In genomic region chr11:134333312-134333711, GRCh38 we compare ENCODE assay signal across 16 cellular contexts. TPM values are rescaled to one million over a fixed set of nuclear protein-coding genes. Genes with fewer than 3 reads are reported as not detected.
DNase-seq lines count a peak whose midpoint lies in the region; ATAC-seq and TF ChIP-seq lines count a peak whose summit lies in the region.
"Had no signal": no experiment of that assay in that cellular context is flagged by ENCODE, and none has a peak within 500 bp of the region (broad histone marks: within the 10 kb centered on the region; RNA-seq: fewer than 3 reads in every experiment).

No MANE protein-coding gene starts in this region.

- ATAC-seq in activated CD8-positive, alpha-beta T cell treated with anti-CD3 and anti-CD28 coated beads for 36 hours: no peak
- no peak for ATAC-seq in activated CD8-positive, alpha-beta T cell treated with anti-CD3 and anti-CD28 coated beads, Interleukin-2, amount 10 ng/mL, durations not matched to agents 7 days and 5 days
- ATAC-seq in GM23338 (no peak), HG03378 (IDR thresholded peaks at IDR 0.05; ENCODE audit: unreplicated experiment) (no peak)
- no peak for ATAC-seq in effector memory CD8-positive, alpha-beta T cell (replicated peaks)
- ATAC-seq: activated CD8-positive, alpha-beta memory T cell treated with anti-CD3 and anti-CD28 coated beads, Interleukin-2, amount 10 ng/mL, durations not matched to agents 7 days and 5 days; gastroesophageal sphincter; Panc1 had no signal

- DNase-seq in activated CD8-positive, alpha-beta T cell treated with anti-CD3 and anti-CD28 coated beads for 36 hours: no peak
- no peak for DNase-seq in activated CD8-positive, alpha-beta T cell treated with anti-CD3 and anti-CD28 coated beads, Interleukin-2, amount 10 ng/mL, durations not matched to agents 7 days and 5 days
- DNase-seq in GM23338 (ENCODE audit: low spot score) (no peak), osteoblast (ENCODE audit: insufficient read length, low spot score, missing footprints) (peak; percentile 69), OCI-M1 (lab: John Stamatoyannopoulos, UW) (no peak)
- DNase-seq in effector memory CD8-positive, alpha-beta T cell: no peak
- no peak for DNase-seq in stimulated activated CD4-positive, alpha-beta T cell treated with anti-CD3 and anti-CD28 coated beads, Interleukin-15, amount 100 ng/mL, for 24 hours
- DNase-seq: activated CD8-positive, alpha-beta memory T cell treated with anti-CD3 and anti-CD28 coated beads, Interleukin-2, amount 10 ng/mL, durations not matched to agents 7 days and 5 days; amniotic stem cell; cerebellar nuclear complex; HFFc6 had no signal

- POLR2A ChIA-PET in activated CD8-positive, alpha-beta T cell treated with anti-CD3 and anti-CD28 coated beads for 36 hours (lab: Charles Lee): interaction anchor here (1.5 to 3.0 kb wide), 2 partner anchors 14 to 57 kb away, joined by 3 to 13 read pairs; partner anchors contain the start of gene GLB1L3
- POLR2A ChIA-PET in activated CD8-positive, alpha-beta T cell treated with anti-CD3 and anti-CD28 coated beads, Interleukin-2, amount 10 ng/mL, durations not matched to agents 7 days and 5 days (lab: Charles Lee): no interaction called here

- TF ChIP-seq CTCF in activated CD8-positive, alpha-beta T cell treated with anti-CD3 and anti-CD28 coated beads for 36 hours (IDR thresholded peaks at IDR 0.05): no peak
- TF ChIP-seq CTCF in GM23338 (conservative IDR thresholded peaks at IDR 0.05; ENCODE audit: low read depth in 2 of 2) (no peak), osteoblast (IDR thresholded peaks at IDR 0.05; ENCODE audit: extremely low read depth, low read depth, low read length) (no peak)

- peaks cover 28% of the 10 kb centered on the region for H3K27me3 ChIP-seq in GM23338 (ENCODE audit: insufficient read depth)
- peaks cover 31% of the 10 kb centered on the region for H3K27me3 ChIP-seq in osteoblast (ENCODE audit: insufficient read depth, low read length)

- H3K4me2 ChIP-seq in GM23338: no peak overlapping the region; the same call in 1 of the 2 replicates
- no peak overlapping the region for H3K4me2 ChIP-seq in osteoblast (ENCODE audit: insufficient read depth, low read length)

- no peaks in the 10 kb centered on the region for H3K9me2 ChIP-seq in GM23338 (ENCODE audit: insufficient read depth)

- H3K4me3 ChIP-seq in GM23338: no peak overlapping the region; the same call in 1 of the 2 replicates
- no peak overlapping the region for H3K4me3 ChIP-seq in osteoblast (ENCODE audit: insufficient read depth, low read length)
- H3K4me3 ChIP-seq: lung, right atrium auricular region had no signal

- H3K4me1 ChIP-seq in GM23338 (ENCODE audit: insufficient read depth) (peaks cover 17% of the 10 kb centered on the region; the same call in 1 of the 2 replicates), osteoblast (ENCODE audit: insufficient read depth, low read length) (no peaks in the 10 kb centered on the region)

- H3K27ac ChIP-seq in GM23338 (ENCODE audit: low read depth) (no peak overlapping the region), osteoblast (ENCODE audit: low read depth, low read length) (no peak overlapping the region)
- H3K27ac ChIP-seq: right atrium auricular region had no signal

- peak overlapping the region; percentile 66 for H3K4me3 Mint-ChIP-seq in activated CD8-positive, alpha-beta T cell treated with anti-CD3 and anti-CD28 coated beads for 36 hours
- H3K4me3 Mint-ChIP-seq in activated CD8-positive, alpha-beta T cell treated with anti-CD3 and anti-CD28 coated beads, Interleukin-2, amount 10 ng/mL, durations not matched to agents 7 days and 5 days: no peak overlapping the region
- peak overlapping the region; percentile 73; the same call in 1 of the 3 replicates for H3K4me3 Mint-ChIP-seq in GM23338
- peak overlapping the region; percentile 79 to 82 for H3K4me3 Mint-ChIP-seq in effector memory CD8-positive, alpha-beta T cell
- H3K4me3 Mint-ChIP-seq: HFFc6 had no signal

- no peaks in the 10 kb centered on the region for H3K79me2 ChIP-seq in GM23338 (replicated peaks; ENCODE audit: insufficient read depth)
- H3K79me2 ChIP-seq in osteoblast (ENCODE audit: insufficient read depth, low read length): no peaks in the 10 kb centered on the region

- H3K4me1 Mint-ChIP-seq in activated CD8-positive, alpha-beta T cell treated with anti-CD3 and anti-CD28 coated beads for 36 hours (ENCODE audit: low read depth): peaks cover 12% of the 10 kb centered on the region
- peaks cover 13% of the 10 kb centered on the region for H3K4me1 Mint-ChIP-seq in activated CD8-positive, alpha-beta T cell treated with anti-CD3 and anti-CD28 coated beads, Interleukin-2, amount 10 ng/mL, durations not matched to agents 7 days and 5 days (ENCODE audit: low read depth)
- H3K4me1 Mint-ChIP-seq in GM23338: peaks cover 30% of the 10 kb centered on the region
- peaks cover 8 to 19% of the 10 kb centered on the region in 2 donors for H3K4me1 Mint-ChIP-seq in effector memory CD8-positive, alpha-beta T cell (ENCODE audit: low read depth in 2 of 2)

- H3F3A ChIP-seq in GM23338 (replicated peaks; ENCODE audit: low read depth): no peaks in the 10 kb centered on the region; the same call in 1 of the 2 replicates

- CTCF ChIA-PET in activated CD8-positive, alpha-beta T cell treated with anti-CD3 and anti-CD28 coated beads for 36 hours (lab: Charles Lee): interaction anchor here (1.3 kb wide), 1 partner anchor 26 kb away, joined by 4 read pairs; no protein-coding TSS in a partner anchor
- CTCF ChIA-PET in activated CD8-positive, alpha-beta T cell treated with anti-CD3 and anti-CD28 coated beads, Interleukin-2, amount 10 ng/mL, durations not matched to agents 7 days and 5 days (lab: Charles Lee): interaction anchor here (0.7 kb wide), 1 partner anchor 71 kb away, joined by 4 read pairs; no protein-coding TSS in a partner anchor

- no peak overlapping the region for H3K27ac Mint-ChIP-seq in activated CD8-positive, alpha-beta T cell treated with anti-CD3 and anti-CD28 coated beads for 36 hours
- no peak overlapping the region for H3K27ac Mint-ChIP-seq in activated CD8-positive, alpha-beta T cell treated with anti-CD3 and anti-CD28 coated beads, Interleukin-2, amount 10 ng/mL, durations not matched to agents 7 days and 5 days
- no peak overlapping the region for H3K27ac Mint-ChIP-seq in GM23338
- peak overlapping the region in 1 of 2 donors; percentile 6 for H3K27ac Mint-ChIP-seq in effector memory CD8-positive, alpha-beta T cell
- H3K27ac Mint-ChIP-seq: activated CD8-positive, alpha-beta memory T cell treated with anti-CD3 and anti-CD28 coated beads, Interleukin-2, amount 10 ng/mL, durations not matched to agents 7 days and 5 days; HFFc6 had no signal

- intact Hi-C loops in activated CD8-positive, alpha-beta T cell treated with anti-CD3 and anti-CD28 coated beads for 36 hours (cut with micrococcal nuclease): no loop called here

- no peaks in the 10 kb centered on the region for H3K9me3 Mint-ChIP-seq in activated CD8-positive, alpha-beta T cell treated with anti-CD3 and anti-CD28 coated beads for 36 hours
- H3K9me3 Mint-ChIP-seq in activated CD8-positive, alpha-beta T cell treated with anti-CD3 and anti-CD28 coated beads, Interleukin-2, amount 10 ng/mL, durations not matched to agents 7 days and 5 days (ENCODE audit: insufficient read depth): no peaks in the 10 kb centered on the region
- no peaks in the 10 kb centered on the region; the same call in 2 of the 3 replicates for H3K9me3 Mint-ChIP-seq in GM23338
- no peaks in the 10 kb centered on the region for H3K9me3 Mint-ChIP-seq in effector memory CD8-positive, alpha-beta T cell

- H2AFZ ChIP-seq in GM23338: no peak overlapping the region
- no peak overlapping the region for H2AFZ ChIP-seq in osteoblast (ENCODE audit: low read length)

- no peaks in the 10 kb centered on the region for H3K9me3 ChIP-seq in osteoblast (ENCODE audit: low read depth, low read length)
- H3K9me3 ChIP-seq: gastroesophageal sphincter, right atrium auricular region had no signal

- H4K20me1 ChIP-seq in GM23338 (replicated peaks; ENCODE audit: insufficient read depth) (peaks cover 5% of the 10 kb centered on the region; the same call in 1 of the 2 replicates), osteoblast (ENCODE audit: insufficient read depth, low read length) (no peaks in the 10 kb centered on the region)

- peaks cover 18% of the 10 kb centered on the region for H3K27me3 Mint-ChIP-seq in activated CD8-positive, alpha-beta T cell treated with anti-CD3 and anti-CD28 coated beads for 36 hours
- H3K27me3 Mint-ChIP-seq in activated CD8-positive, alpha-beta T cell treated with anti-CD3 and anti-CD28 coated beads, Interleukin-2, amount 10 ng/mL, durations not matched to agents 7 days and 5 days (ENCODE audit: low read depth): peaks cover 56% of the 10 kb centered on the region
- peaks cover 23% of the 10 kb centered on the region for H3K27me3 Mint-ChIP-seq in GM23338 (ENCODE audit: insufficient read depth, low read depth, poor library complexity)
- H3K27me3 Mint-ChIP-seq in effector memory CD8-positive, alpha-beta T cell: peaks cover 7 to 8% of the 10 kb centered on the region in 2 donors

- no peaks in the 10 kb centered on the region for H3K36me3 Mint-ChIP-seq in activated CD8-positive, alpha-beta T cell treated with anti-CD3 and anti-CD28 coated beads for 36 hours (ENCODE audit: low read depth)
- no peaks in the 10 kb centered on the region for H3K36me3 Mint-ChIP-seq in activated CD8-positive, alpha-beta T cell treated with anti-CD3 and anti-CD28 coated beads, Interleukin-2, amount 10 ng/mL, durations not matched to agents 7 days and 5 days (ENCODE audit: low read depth)
- H3K36me3 Mint-ChIP-seq in GM23338 (ENCODE audit: low read depth): no peaks in the 10 kb centered on the region; the same call in 2 of the 3 replicates
- peaks cover 15% of the 10 kb centered on the region for H3K36me3 Mint-ChIP-seq in effector memory CD8-positive, alpha-beta T cell (ENCODE audit: insufficient read depth)
- H3K36me3 Mint-ChIP-seq: activated CD8-positive, alpha-beta memory T cell treated with anti-CD3 and anti-CD28 coated beads, Interleukin-2, amount 10 ng/mL, durations not matched to agents 7 days and 5 days had no signal

- H3K36me3 ChIP-seq in GM23338 (ENCODE audit: insufficient read depth) (no peaks in the 10 kb centered on the region), osteoblast (ENCODE audit: insufficient read depth, low read length) (no peaks in the 10 kb centered on the region)
- H3K36me3 ChIP-seq: gastroesophageal sphincter, right atrium auricular region had no signal

RNA-seq across cellular contexts. Expression of gene GLB1L2, which starts 1.5 kb away (rescaled TPM):
- 1 to 10 TPM; 4.7 to 6.0 TPM for total RNA-seq in activated CD8-positive, alpha-beta T cell treated with anti-CD3 and anti-CD28 coated beads for 36 hours
- 1 to 10 TPM; 1.2 to 1.9 TPM for total RNA-seq in activated CD8-positive, alpha-beta T cell treated with anti-CD3 and anti-CD28 coated beads, Interleukin-2, amount 10 ng/mL, durations not matched to agents 7 days and 5 days
- total RNA-seq in GM23338 (2014; rRNA removed; shearing (Covaris generic)): 9.8 and 12.3 TPM in 2 replicates
- polyA plus RNA-seq in GM23338 (2016; fragmentation: Nextera tagmentation; extraction: Ambion mirVana): 2.9 and 3.3 TPM in 2 replicates
- total RNA-seq in osteoblast: 0.29 and 0.36 TPM in 2 replicates
- total RNA-seq: HFFc6 had no signal

RNA-seq across cellular contexts. Expression of gene GLB1L3, which starts 57.1 kb away (rescaled TPM):
- 10 to 100 TPM; 11.2 to 11.9 TPM for total RNA-seq in activated CD8-positive, alpha-beta T cell treated with anti-CD3 and anti-CD28 coated beads for 36 hours
- total RNA-seq in activated CD8-positive, alpha-beta T cell treated with anti-CD3 and anti-CD28 coated beads, Interleukin-2, amount 10 ng/mL, durations not matched to agents 7 days and 5 days: 1 to 10 TPM; 3.8 to 4.0 TPM
- total RNA-seq in GM23338 (2014; rRNA removed; shearing (Covaris generic)): 33.1 and 35.9 TPM in 2 replicates
- polyA plus RNA-seq in GM23338 (2016; fragmentation: Nextera tagmentation; extraction: Ambion mirVana): 27.1 and 28.8 TPM in 2 replicates
- not detected in 2 replicates for total RNA-seq in osteoblast
- total RNA-seq: HFFc6, right atrium auricular region had no signal
